ENCODE assay signal across 8 cellular contexts in genomic region chr9:105064248-105065118, GRCh38.
DNase-seq lines count a peak whose midpoint lies in the region; ATAC-seq, FAIRE-seq and TF ChIP-seq lines count a peak whose summit lies in the region.

No MANE protein-coding gene starts in this region.

- no peak overlapping the region for H3K27ac Mint-ChIP-seq in WTC11
- peak overlapping the region; percentile 99 for H3K27ac Mint-ChIP-seq in glutamatergic neuron (ENCODE audit: unreplicated experiment)

- H3K9me3 Mint-ChIP-seq in WTC11: peaks cover 14% of the 10 kb centered on the region
- peaks cover 36% of the 10 kb centered on the region for H3K9me3 Mint-ChIP-seq in glutamatergic neuron (ENCODE audit: unreplicated experiment)

- H3K27ac ChIP-seq in ovary: peak overlapping the region; percentile 61 to 78

- H3K4me3 Mint-ChIP-seq in WTC11 (no peak overlapping the region), glutamatergic neuron (ENCODE audit: unreplicated experiment) (peak overlapping the region; percentile 65)

- CTCF ChIA-PET in WTC11 (lab: Charles Lee): interaction anchor here (0.7 to 2.6 kb wide), 2 partner anchors 84 to 201 kb away, joined by 3 to 8 read pairs; no protein-coding TSS in a partner anchor

- H3K4me3 ChIP-seq in ovary: no peak overlapping the region

- DNase-seq in ACHN (peak; percentile 90), NCI-H2107 treated with DMSO at 0.1 percent for 48 hours (lab: John Stamatoyannopoulos, UW; ENCODE audit: unreplicated experiment) (peak; percentile 82), WTC11 (ENCODE audit: low spot score) (peak; percentile 18), glutamatergic neuron (peak; percentile 91), ovary (peak; percentile 87 to 92 (median 89)), GM12891 (ENCODE audit: insufficient read length, low spot score) (no peak)

- WGBS in ovary, 3 donors: 12 to 18% (median 13%) methylated on average over 12 of the region's 12 CpGs

- no peak for TF ChIP-seq POLR2A in ovary (IDR thresholded peaks at IDR 0.05)
- TF ChIP-seq POLR2A in GM12891 (IDR thresholded peaks at IDR 0.05; ENCODE audit: low read depth, low read length): no peak

- POLR2A ChIA-PET in WTC11 (lab: Charles Lee): interaction anchor here (1.3 kb wide), 1 partner anchor 137 kb away, joined by 5 read pairs; no protein-coding TSS in a partner anchor

- H3K4me1 Mint-ChIP-seq in WTC11: peaks cover 8% of the 10 kb centered on the region
- H3K4me1 Mint-ChIP-seq in glutamatergic neuron (ENCODE audit: low read depth, unreplicated experiment): peaks cover 37% of the 10 kb centered on the region

- no peaks in the 10 kb centered on the region for H3K36me3 ChIP-seq in ovary

- FAIRE-seq in GM12891 (lab: Jason Lieb, UNC): no peak

- TF ChIP-seq CTCF in WTC11 (IDR thresholded peaks at IDR 0.05) (no peak), glutamatergic neuron (IDR thresholded peaks at IDR 0.05; ENCODE audit: partially characterized antibody, unreplicated experiment) (no peak), ovary (IDR thresholded peaks at IDR 0.05) (no peak)

- intact Hi-C loops in ovary (cut with DNase I): loop anchor here in 2 of 4 donors (5.0 to 10.0 kb wide), 3 partner anchors 80 to 140 kb away; partner anchors contain the start of gene ABCA1 (in 2 of the 2)

- no peaks in the 10 kb centered on the region for H3K9me3 ChIP-seq in ovary

- TF ChIP-seq EP300 in ovary (IDR thresholded peaks at IDR 0.05): no peak

- H3K4me1 ChIP-seq in ovary (ENCODE audit: insufficient read depth): peaks cover 14% of the 10 kb centered on the region

- H3K36me3 Mint-ChIP-seq in WTC11 (peaks cover 2% of the 10 kb centered on the region; the same call in 1 of the 2 replicates), glutamatergic neuron (ENCODE audit: unreplicated experiment) (peaks cover 8% of the 10 kb centered on the region)

- H3K27me3 ChIP-seq in ovary: no peaks in the 10 kb centered on the region

- ATAC-seq in GM21723 (IDR thresholded peaks at IDR 0.05; ENCODE audit: unreplicated experiment) (peak; percentile 46), WTC11 (peak; percentile 72), HG02938 (IDR thresholded peaks at IDR 0.05; ENCODE audit: unreplicated experiment) (no peak)

- in situ Hi-C loops in ACHN (cut with HindIII; ENCODE audit: low pct_ligation_motif_present, low pct_unique_long_range_greater_than_20kb, low sequenced_read_pairs): no loop called here

- H3K27me3 Mint-ChIP-seq in WTC11 (ENCODE audit: low read depth) (peaks cover 3% of the 10 kb centered on the region; the same call in 1 of the 2 replicates), glutamatergic neuron (ENCODE audit: unreplicated experiment) (peaks cover 30% of the 10 kb centered on the region)

TF ChIP-seq in WTC11, 78 proteins besides CTCF, POLR2A, EP300 and RAD21 (continues in another document):
- TF ChIP-seq, protein P1, sequence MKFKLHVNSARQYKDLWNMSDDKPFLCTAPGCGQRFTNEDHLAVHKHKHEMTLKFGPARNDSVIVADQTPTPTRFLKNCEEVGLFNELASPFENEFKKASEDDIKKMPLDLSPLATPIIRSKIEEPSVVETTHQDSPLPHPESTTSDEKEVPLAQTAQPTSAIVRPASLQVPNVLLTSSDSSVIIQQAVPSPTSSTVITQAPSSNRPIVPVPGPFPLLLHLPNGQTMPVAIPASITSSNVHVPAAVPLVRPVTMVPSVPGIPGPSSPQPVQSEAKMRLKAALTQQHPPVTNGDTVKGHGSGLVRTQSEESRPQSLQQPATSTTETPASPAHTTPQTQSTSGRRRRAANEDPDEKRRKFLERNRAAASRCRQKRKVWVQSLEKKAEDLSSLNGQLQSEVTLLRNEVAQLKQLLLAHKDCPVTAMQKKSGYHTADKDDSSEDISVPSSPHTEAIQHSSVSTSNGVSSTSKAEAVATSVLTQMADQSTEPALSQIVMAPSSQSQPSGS (CRISPR knock-in tag; IDR thresholded peaks at IDR 0.05; ENCODE audit: borderline replicate concordance, low read depth): no peak
- TF ChIP-seq, protein P2, sequence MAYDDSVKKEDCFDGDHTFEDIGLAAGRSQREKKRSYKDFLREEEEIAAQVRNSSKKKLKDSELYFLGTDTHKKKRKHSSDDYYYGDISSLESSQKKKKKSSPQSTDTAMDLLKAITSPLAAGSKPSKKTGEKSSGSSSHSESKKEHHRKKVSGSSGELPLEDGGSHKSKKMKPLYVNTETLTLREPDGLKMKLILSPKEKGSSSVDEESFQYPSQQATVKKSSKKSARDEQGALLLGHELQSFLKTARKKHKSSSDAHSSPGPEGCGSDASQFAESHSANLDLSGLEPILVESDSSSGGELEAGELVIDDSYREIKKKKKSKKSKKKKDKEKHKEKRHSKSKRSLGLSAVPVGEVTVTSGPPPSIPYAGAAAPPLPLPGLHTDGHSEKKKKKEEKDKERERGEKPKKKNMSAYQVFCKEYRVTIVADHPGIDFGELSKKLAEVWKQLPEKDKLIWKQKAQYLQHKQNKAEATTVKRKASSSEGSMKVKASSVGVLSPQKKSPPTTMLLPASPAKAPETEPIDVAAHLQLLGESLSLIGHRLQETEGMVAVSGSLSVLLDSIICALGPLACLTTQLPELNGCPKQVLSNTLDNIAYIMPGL (CRISPR knock-in tag; IDR thresholded peaks at IDR 0.05): no peak
- TF ChIP-seq, protein P3, sequence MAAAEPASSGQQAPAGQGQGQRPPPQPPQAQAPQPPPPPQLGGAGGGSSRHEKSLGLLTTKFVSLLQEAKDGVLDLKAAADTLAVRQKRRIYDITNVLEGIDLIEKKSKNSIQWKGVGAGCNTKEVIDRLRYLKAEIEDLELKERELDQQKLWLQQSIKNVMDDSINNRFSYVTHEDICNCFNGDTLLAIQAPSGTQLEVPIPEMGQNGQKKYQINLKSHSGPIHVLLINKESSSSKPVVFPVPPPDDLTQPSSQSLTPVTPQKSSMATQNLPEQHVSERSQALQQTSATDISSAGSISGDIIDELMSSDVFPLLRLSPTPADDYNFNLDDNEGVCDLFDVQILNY (CRISPR knock-in tag; IDR thresholded peaks at IDR 0.05): no peak
- 0 out of 2 replicates have a peak, but pooled peaks have one; percentile 23 for TF ChIP-seq MAX (CRISPR knock-in tag; IDR thresholded peaks at IDR 0.05)

TF ChIP-seq in GM12891, 5 proteins besides CTCF, POLR2A, EP300 and RAD21:
- TF ChIP-seq POU2F2 (IDR thresholded peaks at IDR 0.05; ENCODE audit: low read depth, low read length) (no peak), PAX5 (IDR thresholded peaks at IDR 0.05; ENCODE audit: insufficient read depth, low read length, severe bottlenecking) (no peak), TAF1 (IDR thresholded peaks at IDR 0.05; ENCODE audit: low read depth, low read length) (no peak), SPI1 (IDR thresholded peaks at IDR 0.05; ENCODE audit: low read depth, low read length) (no peak), POLR2AphosphoS5 (IDR thresholded peaks at IDR 0.05; ENCODE audit: low read depth, low read length) (no peak)
